19 cellular contexts compared by ENCODE assay signal in the genomic region with DNA sequence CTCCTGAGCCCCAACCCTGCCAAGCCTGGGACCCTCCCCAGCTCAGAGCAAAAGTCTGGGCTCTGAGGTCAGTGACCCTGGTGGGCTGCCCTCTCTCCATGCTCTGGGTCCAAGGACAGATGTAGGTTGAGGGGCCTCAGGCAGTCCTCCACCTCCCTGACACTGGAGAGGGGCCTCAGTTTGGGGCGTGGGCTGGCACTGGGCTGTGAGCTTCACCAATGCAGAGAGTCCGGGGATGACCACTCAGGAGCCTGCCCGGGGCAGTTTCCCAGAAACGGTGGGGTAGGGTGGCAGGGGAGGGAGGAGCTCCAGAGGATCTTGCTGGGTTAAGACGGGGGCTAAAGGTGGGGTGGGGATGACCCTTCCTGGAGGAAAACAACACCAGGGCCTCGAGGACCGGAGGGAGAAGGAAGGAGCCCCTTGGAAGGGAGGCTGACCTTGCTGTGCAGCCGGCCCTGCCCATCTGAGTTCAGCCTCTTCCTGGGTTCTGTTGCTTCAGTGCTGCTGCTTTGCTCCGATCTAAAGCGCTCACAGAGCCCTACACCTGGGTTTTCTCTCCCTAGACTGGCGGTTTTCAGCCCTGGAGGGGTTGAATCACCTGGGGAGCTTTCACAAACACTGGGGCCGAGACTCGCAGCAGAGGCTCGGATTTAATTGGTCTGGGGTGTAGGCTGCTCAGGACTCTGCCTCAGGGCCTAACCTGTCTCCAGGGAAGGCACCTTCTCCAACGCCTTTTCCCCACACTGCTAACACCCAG. TPM values are rescaled to one million over a fixed set of nuclear protein-coding genes. Genes with fewer than 3 reads are reported as not detected.
DNase-seq lines count a peak whose midpoint lies in the region; ATAC-seq and TF ChIP-seq lines count a peak whose summit lies in the region.
"Had no signal": no experiment of that assay in that cellular context is flagged by ENCODE, and none has a peak within 500 bp of the region (broad histone marks: within the 10 kb centered on the region; RNA-seq: fewer than 3 reads in every experiment).

No MANE protein-coding gene starts in this region.

- H3K9me3 Mint-ChIP-seq in CD14-positive monocyte (no peaks in the 10 kb centered on the region), MCF 10A (ENCODE audit: unreplicated experiment) (no peaks in the 10 kb centered on the region), mesothelial cell of epicardium (no peaks in the 10 kb centered on the region)
- peaks cover 0 to 2% (median 0%) of the 10 kb centered on the region in 8 donors for H3K9me3 Mint-ChIP-seq in CD4-positive, alpha-beta memory T cell
- H3K9me3 Mint-ChIP-seq: immature natural killer cell, natural killer cell, T-cell had no signal

- H3K4me1 ChIP-seq in CD4-positive, alpha-beta memory T cell (ENCODE audit: insufficient read depth, low read length), result peaks cover 8% of the 10 kb centered on the region
- peaks cover 8 to 76% (median 36%) of the 10 kb centered on the region in 9 donors for H3K4me1 ChIP-seq in heart right ventricle

- no peak overlapping the region for H3K27ac ChIP-seq in CD4-positive, alpha-beta memory T cell (ENCODE audit: low read depth, low read length)
- peak overlapping the region in 2 of 10 donors; percentile 36 to 37 for H3K27ac ChIP-seq in heart right ventricle

- no peak overlapping the region for H3K4me3 Mint-ChIP-seq in CD14-positive monocyte
- no peak overlapping the region for H3K4me3 Mint-ChIP-seq in MCF 10A (ENCODE audit: unreplicated experiment)
- no peak overlapping the region for H3K4me3 Mint-ChIP-seq in mesothelial cell of epicardium
- H3K4me3 Mint-ChIP-seq in CD4-positive, alpha-beta memory T cell, result no peak overlapping the region
- H3K4me3 Mint-ChIP-seq: natural killer cell, T-cell had no signal

- H3K4me3 ChIP-seq in CD4-positive, alpha-beta memory T cell (ENCODE audit: low read length in 2 of 2), result no peak overlapping the region
- H3K4me3 ChIP-seq in heart right ventricle, result no peak overlapping the region
- H3K4me3 ChIP-seq: K562 had no signal

- POLR2A ChIA-PET in MCF 10A (lab: Yijun Ruan, JAX), result interaction anchor here (0.6 to 2.0 kb wide), 7 partner anchors 14 to 368 kb away, joined by 3 to 12 read pairs (median 5); no protein-coding TSS in a partner anchor
- POLR2A ChIA-PET in CD4-positive, alpha-beta memory T cell (lab: Charles Lee; ENCODE audit: partially characterized antibody), result no interaction called here

- no peaks in the 10 kb centered on the region for H3K9me3 ChIP-seq in CD4-positive, alpha-beta memory T cell (ENCODE audit: control insufficient read depth in 1 of 2, low read length in 2 of 2)
- H3K9me3 ChIP-seq in heart right ventricle, result no peaks in the 10 kb centered on the region
- H3K9me3 ChIP-seq: Caco-2 had no signal

- BruUV-seq in MCF 10A (replicated peaks; lab: Mats Ljungman, UMichigan), result no TSS peak

- TF ChIP-seq CTCF in CD14-positive monocyte (IDR thresholded peaks at IDR 0.05), result no peak
- TF ChIP-seq CTCF in MCF 10A (IDR thresholded peaks at IDR 0.05; ENCODE audit: unreplicated experiment), result no peak
- no peak for TF ChIP-seq CTCF in mesothelial cell of epicardium (IDR thresholded peaks at IDR 0.05; ENCODE audit: unreplicated experiment)
- no peak for TF ChIP-seq CTCF in heart right ventricle (IDR thresholded peaks at IDR 0.05)

- H3K27ac Mint-ChIP-seq in CD14-positive monocyte (peak overlapping the region in 4 of 7 donors; percentile 45 to 99 (median 74)), MCF 10A (ENCODE audit: low read depth, unreplicated experiment) (no peak overlapping the region), mesothelial cell of epicardium (peak overlapping the region; percentile 66)
- H3K27ac Mint-ChIP-seq in CD4-positive, alpha-beta memory T cell, result peak overlapping the region in 1 of 7 donors; percentile 79
- H3K27ac Mint-ChIP-seq: T-cell had no signal

- H3K36me3 Mint-ChIP-seq in CD14-positive monocyte, result peaks cover 0 to 5% of the 10 kb centered on the region in 2 donors
- H3K36me3 Mint-ChIP-seq in MCF 10A (ENCODE audit: insufficient read depth, unreplicated experiment), result no peaks in the 10 kb centered on the region
- H3K36me3 Mint-ChIP-seq in mesothelial cell of epicardium, result no peaks in the 10 kb centered on the region
- H3K36me3 Mint-ChIP-seq in CD4-positive, alpha-beta memory T cell, result no peaks in the 10 kb centered on the region
- H3K36me3 Mint-ChIP-seq: natural killer cell, T-cell had no signal

- 87 to 91% methylated on average over 15 of the region's 15 CpGs for WGBS in heart right ventricle, 2 donors

- no peaks in the 10 kb centered on the region for H3K27me3 ChIP-seq in CD4-positive, alpha-beta memory T cell (ENCODE audit: insufficient read depth, low read length)
- H3K27me3 ChIP-seq in heart right ventricle, result no peaks in the 10 kb centered on the region

- DNase-seq in CD14-positive monocyte (ENCODE audit: low spot score) (no peak), M059J (ENCODE audit: low read depth) (peak; percentile 50), MCF 10A (ENCODE audit: unreplicated experiment) (peak; percentile 60), mesothelial cell of epicardium (ENCODE audit: low spot score in 2 of 2, unreplicated experiment in 2 of 2) (no peak), NOMO-1 treated with dmso at 0.1 percent for 144 hours (lab: John Stamatoyannopoulos, UW; ENCODE audit: unreplicated experiment) (no peak), heart right ventricle (no peak)
- DNase-seq in CD4-positive, alpha-beta memory T cell, result no peak
- DNase-seq: activated CD4-positive, alpha-beta T cell treated with anti-CD3 and anti-CD28 coated beads, Interleukin-2, amount 50 U/mL, for 48 hours; activated naive CD4-positive, alpha-beta T cell treated with anti-CD3 and anti-CD28 coated beads, Interleukin-2, amount 50 U/mL, for 16 hours; activated T-cell treated with anti-CD3 and anti-CD28 coated beads, Interleukin-2, amount 50 U/mL, for 1 hour; immature natural killer cell; natural killer cell; NCI-H2171 treated with DMSO at 0.1 percent for 48 hours; NCI-H774; stimulated activated CD4-positive, alpha-beta T cell treated with anti-CD3 and anti-CD28 coated beads, Interleukin-15, amount 100 ng/mL, for 24 hours; T-cell had no signal

- ATAC-seq in GM19023 (IDR thresholded peaks at IDR 0.05; ENCODE audit: unreplicated experiment) (no peak), heart right ventricle (no peak)
- ATAC-seq: T-cell had no signal

- intact Hi-C loops in CD14-positive monocyte (cut with micrococcal nuclease) (loop anchor here (5.0 kb wide), 1 partner anchor 39 kb away; a partner anchor contains a TSS), MCF 10A (cut with micrococcal nuclease) (no loop called here), heart right ventricle (cut with DNase I) (no loop called here)
- intact Hi-C loops in CD4-positive, alpha-beta memory T cell (cut with micrococcal nuclease), result no loop called here

- H3K4me1 Mint-ChIP-seq in CD14-positive monocyte (peaks cover 37% of the 10 kb centered on the region), MCF 10A (ENCODE audit: insufficient read depth, unreplicated experiment) (peaks cover 33% of the 10 kb centered on the region), mesothelial cell of epicardium (peaks cover 59% of the 10 kb centered on the region)
- H3K4me1 Mint-ChIP-seq in CD4-positive, alpha-beta memory T cell, result peaks cover 4 to 9% (median 4%) of the 10 kb centered on the region in 4 donors

- CTCF ChIA-PET in MCF 10A (lab: Yijun Ruan, JAX), result interaction anchor here (0.7 to 0.9 kb wide), 4 partner anchors 36 to 1054 kb away, joined by 3 to 4 read pairs (median 3); no protein-coding TSS in a partner anchor
- CTCF ChIA-PET in CD4-positive, alpha-beta memory T cell (lab: Charles Lee; ENCODE audit: partially characterized antibody), result no interaction called here

- H3K27me3 Mint-ChIP-seq in CD14-positive monocyte (ENCODE audit: low read depth in 3 of 3) (peaks cover under 1 to 13% (median 6%) of the 10 kb centered on the region in 3 donors), MCF 10A (ENCODE audit: insufficient read depth, unreplicated experiment) (no peaks in the 10 kb centered on the region), mesothelial cell of epicardium (ENCODE audit: low read depth) (no peaks in the 10 kb centered on the region)
- H3K27me3 Mint-ChIP-seq in CD4-positive, alpha-beta memory T cell, result no peaks in the 10 kb centered on the region

- H3K36me3 ChIP-seq in CD4-positive, alpha-beta memory T cell (ENCODE audit: insufficient read depth, low read length), result no peaks in the 10 kb centered on the region
- H3K36me3 ChIP-seq in heart right ventricle, result no peaks in the 10 kb centered on the region

RNA-seq across cellular contexts. Expression of a gene that starts 40.7 kb away (rescaled TPM):
- polyA plus RNA-seq in CD14-positive monocyte (1 to 10 TPM; 1.4 to 1.5 TPM), heart right ventricle (10 to 100 TPM in 1 of 2 donors, 1 to 10 TPM in 1; 6.7 to 18.7 TPM)
- 12.6 and 19.3 TPM in 2 replicates for total RNA-seq in M059J (2014; rRNA removed; shearing (Covaris generic))
- total RNA-seq in MCF 10A (2022) (9.8 and 12.3 TPM in 2 replicates), mesothelial cell of epicardium (75.5 to 77.6 TPM (median 76.8 TPM) in 3 replicates), heart right ventricle (10 to 100 TPM; 15.4 to 28.6 (median 19.9) TPM)
- 10 to 100 TPM; 31.0 to 31.2 TPM for total RNA-seq in CD4-positive, alpha-beta memory T cell
- 1 to 10 TPM; 2.7 to 4.7 TPM for polyA plus RNA-seq in CD4-positive, alpha-beta memory T cell

Comparison
In these comparisons a context has a peak if more than half of its experiments do, and no peak if none do; other contexts are left out.
1. DNase-seq: peak in M059J (single experiment) and MCF 10A (single experiment); none in CD14-positive monocyte (single experiment), mesothelial cell of epicardium (0 of 2), CD4-positive, alpha-beta memory T cell (0 of 5), NOMO-1 treated with dmso at 0.1 percent for 144 hours (single experiment) and heart right ventricle (0 of 2).
2. intact Hi-C loops: an anchor here in CD14-positive monocyte (5.0 kb wide); none called in MCF 10A, CD4-positive, alpha-beta memory T cell and heart right ventricle.